Comparison of ENCODE assay signal across 8 cellular contexts in the genomic region with DNA sequence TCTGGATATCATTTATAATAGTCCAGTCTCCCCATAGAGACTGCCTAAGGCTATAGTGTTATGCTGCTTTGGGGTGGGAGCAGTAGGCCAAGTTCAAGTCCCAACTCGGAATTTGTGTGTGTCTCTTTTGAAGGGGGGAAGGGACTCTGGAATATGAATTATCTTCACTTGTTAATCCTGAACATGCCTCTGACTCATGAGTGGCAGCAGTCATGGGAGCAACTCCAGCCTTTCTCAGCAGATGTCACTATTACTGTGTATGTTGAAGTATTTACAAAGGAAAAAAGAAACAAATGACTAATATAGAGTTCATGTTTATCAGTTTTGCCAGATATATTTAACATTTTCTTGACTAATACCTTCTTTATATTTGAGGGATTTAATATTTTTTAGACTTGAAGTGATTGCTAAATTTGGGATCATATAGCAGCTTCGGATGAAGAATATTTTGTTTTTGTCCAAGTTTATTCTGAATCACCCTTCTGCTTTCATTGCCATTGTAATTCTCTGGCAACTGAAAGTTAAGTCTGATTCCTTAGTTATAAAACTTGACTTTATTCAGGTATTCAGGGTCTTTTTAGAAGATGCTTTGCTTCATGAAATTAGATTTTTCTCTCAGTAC. TPM values are rescaled to one million over a fixed set of nuclear protein-coding genes. Genes with fewer than 3 reads are reported as not detected.
DNase-seq lines count a peak whose midpoint lies in the region; ATAC-seq, FAIRE-seq and TF ChIP-seq lines count a peak whose summit lies in the region.

No MANE protein-coding gene starts in this region.

- H3K27ac ChIP-seq in right atrium auricular region (peak overlapping the region in 1 of 2 donors; percentile 37), SJCRH30 (no peak overlapping the region)

- H3K9me3 ChIP-seq in right atrium auricular region: no peaks in the 10 kb centered on the region
- H3K9me3 ChIP-seq in SJCRH30 (replicated peaks): no peaks in the 10 kb centered on the region

- peaks cover 89% of the 10 kb centered on the region for H3K36me3 ChIP-seq in right atrium auricular region
- H3K36me3 ChIP-seq in SJCRH30: peaks cover 69% of the 10 kb centered on the region

- ATAC-seq in Right ventricle myocardium inferior: peak; percentile 74
- no peak for ATAC-seq in GM19467 (IDR thresholded peaks at IDR 0.05; ENCODE audit: unreplicated experiment)
- no peak for ATAC-seq in HG03571 (IDR thresholded peaks at IDR 0.05; ENCODE audit: unreplicated experiment)

- no peak for TF ChIP-seq POLR2A in GM12891 (IDR thresholded peaks at IDR 0.05; ENCODE audit: low read depth, low read length)

- no peak for DNase-seq in Right ventricle myocardium inferior (ENCODE audit: missing footprints)
- DNase-seq in right atrium auricular region (ENCODE audit: low spot score): no peak
- peak; percentile 2 to 13 for DNase-seq in SJCRH30
- DNase-seq in fibroblast of pulmonary artery (ENCODE audit: low read depth): peak; percentile 82
- peak; percentile 68 for DNase-seq in pulmonary artery endothelial cell (ENCODE audit: low read depth, low spot score)
- no peak for DNase-seq in GM12891 (ENCODE audit: insufficient read length, low spot score)

- H3K4me3 ChIP-seq in right atrium auricular region: no peak overlapping the region
- H3K4me3 ChIP-seq in SJCRH30: no peak overlapping the region
- no peak overlapping the region for H3K4me3 ChIP-seq in fibroblast of pulmonary artery (replicated peaks; ENCODE audit: low read depth, low read length)

- TF ChIP-seq CTCF in right atrium auricular region (IDR thresholded peaks at IDR 0.05) (peak in 1 of 2 donors; percentile 56), fibroblast of pulmonary artery (IDR thresholded peaks at IDR 0.05; ENCODE audit: low read length, missing control alignments) (peak; percentile 50)

- H3K4me1 ChIP-seq in right atrium auricular region (peaks cover 0 to 13% of the 10 kb centered on the region in 2 donors), SJCRH30 (no peaks in the 10 kb centered on the region)

- H3K27me3 ChIP-seq in right atrium auricular region (no peaks in the 10 kb centered on the region), SJCRH30 (no peaks in the 10 kb centered on the region)

- no peak for FAIRE-seq in GM12891 (lab: Jason Lieb, UNC)

- intact Hi-C loops in Right ventricle myocardium inferior (cut with DNase I): loop anchor here (2.0 to 5.0 kb wide), 3 partner anchors 77 to 157 kb away; no protein-coding TSS in a partner anchor

TF ChIP-seq in GM12891, 5 proteins besides CTCF, POLR2A, EP300 and RAD21:
- TF ChIP-seq POLR2AphosphoS5 (IDR thresholded peaks at IDR 0.05; ENCODE audit: low read depth, low read length): no peak
- TF ChIP-seq SPI1 (IDR thresholded peaks at IDR 0.05; ENCODE audit: low read depth, low read length): no peak
- TF ChIP-seq POU2F2 (IDR thresholded peaks at IDR 0.05; ENCODE audit: low read depth, low read length): no peak
- no peak for TF ChIP-seq PAX5 (IDR thresholded peaks at IDR 0.05; ENCODE audit: insufficient read depth, low read length, severe bottlenecking)
- no peak for TF ChIP-seq TAF1 (IDR thresholded peaks at IDR 0.05; ENCODE audit: low read depth, low read length)

RNA-seq across cellular contexts. Expression of gene FAM217A, which starts 23.4 kb away (rescaled TPM):
- not detected for total RNA-seq in Right ventricle myocardium inferior
- total RNA-seq in right atrium auricular region: not detected
- not detected in 2 replicates for total RNA-seq in SJCRH30 (2014; rRNA removed; shearing (Covaris generic))
- not detected in 2 replicates for total RNA-seq in pulmonary artery endothelial cell
- not detected for polyA plus RNA-seq in GM12891 (2012; ENCODE audit: low read depth, missing spikeins)

Comparison
In these comparisons a context has a peak if more than half of its experiments do, and no peak if none do; other contexts are left out.
1. DNase-seq: peak in SJCRH30 (2 of 2), fibroblast of pulmonary artery (single experiment) and pulmonary artery endothelial cell (single experiment); none in Right ventricle myocardium inferior (single experiment), right atrium auricular region (single experiment) and GM12891 (single experiment).